26 cellular contexts compared by ENCODE assay signal in the genomic region with DNA sequence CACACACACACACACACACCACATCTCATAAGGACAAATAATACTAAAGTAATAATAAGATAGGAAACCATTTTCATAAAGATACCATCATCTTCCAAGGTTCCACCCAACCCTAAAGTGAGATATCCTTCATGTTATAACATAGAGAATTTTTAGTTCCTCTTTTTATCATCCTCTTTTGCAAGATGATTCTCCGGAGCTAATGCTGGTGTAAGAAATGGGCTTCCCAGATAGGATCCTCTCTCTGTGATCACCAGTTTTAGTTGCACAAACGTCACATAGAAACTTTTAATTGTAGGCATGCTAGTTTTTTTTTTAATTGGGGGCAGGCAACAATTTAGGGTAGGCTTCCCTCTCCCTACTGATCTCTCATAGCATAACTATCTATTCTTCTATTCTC. TPM values are rescaled to one million over a fixed set of nuclear protein-coding genes. Genes with fewer than 3 reads are reported as not detected.
DNase-seq lines count a peak whose midpoint lies in the region; ATAC-seq and TF ChIP-seq lines count a peak whose summit lies in the region.
"Had no signal": no experiment of that assay in that cellular context is flagged by ENCODE, and none has a peak within 500 bp of the region (broad histone marks: within the 10 kb centered on the region; RNA-seq: fewer than 3 reads in every experiment).

No MANE protein-coding gene starts in this region.

- TF ChIP-seq CTCF in body of pancreas (IDR thresholded peaks at IDR 0.05): no peak

- H3K36me3 Mint-ChIP-seq in activated CD4-positive, alpha-beta T cell treated with anti-CD3 and anti-CD28 coated beads, Interleukin-2, amount 10 ng/mL, durations not matched to agents 7 days and 5 days (ENCODE audit: low read depth): peaks cover 31% of the 10 kb centered on the region
- H3K36me3 Mint-ChIP-seq in activated CD4-positive, alpha-beta T cell treated with anti-CD3 and anti-CD28 coated beads, Interleukin-2, amount 10 ng/mL, durations not matched to agents 24 days and 14 days (ENCODE audit: low read depth): peaks cover 36% of the 10 kb centered on the region
- peaks cover 15 to 26% of the 10 kb centered on the region in 2 donors for H3K36me3 Mint-ChIP-seq in naive B cell
- H3K36me3 Mint-ChIP-seq: natural killer cell, WTC11 had no signal

- no peak for DNase-seq in activated CD4-positive, alpha-beta T cell treated with anti-CD3 and anti-CD28 coated beads, Interleukin-2, amount 10 ng/mL, durations not matched to agents 7 days and 5 days
- no peak for DNase-seq in activated CD4-positive, alpha-beta T cell treated with anti-CD3 and anti-CD28 coated beads, Interleukin-2, amount 10 ng/mL, durations not matched to agents 24 days and 14 days
- DNase-seq in KBM-7 (peak; percentile 44), SKM-1 (lab: John Stamatoyannopoulos, UW; ENCODE audit: unreplicated experiment) (peak; percentile 75), naive B cell (no peak), body of pancreas (no peak)
- DNase-seq: activated effector memory CD4-positive, alpha-beta T cell treated with anti-CD3 and anti-CD28 coated beads, Interleukin-2, amount 50 U/mL, for 16 hours; amygdala; central memory CD4-positive, alpha-beta T cell; dorsolateral prefrontal cortex; foreskin melanocyte; HCEC 1CT; hypothalamus; natural killer cell; NCI-H1092; NCI-H2029 treated with DMSO at 0.1 percent for 48 hours; NCI-H446; NK-92 treated with Interleukin-12 subunit alpha and Interleukin-12 subunit beta, amount 100 ng/mL, for 24 hours had no signal

- POLR2A ChIA-PET in activated CD4-positive, alpha-beta T cell treated with anti-CD3 and anti-CD28 coated beads, Interleukin-2, amount 10 ng/mL, durations not matched to agents 7 days and 5 days (lab: Charles Lee): no interaction called here

- H3K9me3 ChIP-seq in body of pancreas: no peaks in the 10 kb centered on the region

- no peaks in the 10 kb centered on the region for H3K9me3 Mint-ChIP-seq in activated CD4-positive, alpha-beta T cell treated with anti-CD3 and anti-CD28 coated beads, Interleukin-2, amount 10 ng/mL, durations not matched to agents 7 days and 5 days
- H3K9me3 Mint-ChIP-seq in activated CD4-positive, alpha-beta T cell treated with anti-CD3 and anti-CD28 coated beads, Interleukin-2, amount 10 ng/mL, durations not matched to agents 24 days and 14 days: no peaks in the 10 kb centered on the region
- H3K9me3 Mint-ChIP-seq in naive B cell: peaks cover 0 to 4% (median 0%) of the 10 kb centered on the region in 7 donors
- H3K9me3 Mint-ChIP-seq: natural killer cell, WTC11 had no signal

- no peak overlapping the region for H3K4me3 Mint-ChIP-seq in activated CD4-positive, alpha-beta T cell treated with anti-CD3 and anti-CD28 coated beads, Interleukin-2, amount 10 ng/mL, durations not matched to agents 7 days and 5 days
- H3K4me3 Mint-ChIP-seq in activated CD4-positive, alpha-beta T cell treated with anti-CD3 and anti-CD28 coated beads, Interleukin-2, amount 10 ng/mL, durations not matched to agents 24 days and 14 days: no peak overlapping the region
- no peak overlapping the region for H3K4me3 Mint-ChIP-seq in naive B cell
- H3K4me3 Mint-ChIP-seq: IgD-negative memory B cell, natural killer cell, WTC11 had no signal

- in situ Hi-C loops in KBM-7 (cut with MboI; ENCODE audit: low pct_unique_long_range_greater_than_20kb, low sequenced_read_pairs): no loop called here

- CTCF ChIA-PET in activated CD4-positive, alpha-beta T cell treated with anti-CD3 and anti-CD28 coated beads, Interleukin-2, amount 10 ng/mL, durations not matched to agents 7 days and 5 days (lab: Charles Lee): interaction anchor here (1.0 kb wide), 1 partner anchor 10 kb away, joined by 3 read pairs; no protein-coding TSS in a partner anchor

- H3K36me3 ChIP-seq in body of pancreas (replicated peaks in 1 of 2; ENCODE audit: insufficient read depth in 1 of 2, low read depth in 2 of 2): no peaks in the 10 kb centered on the region

- no peaks in the 10 kb centered on the region for H3K27me3 Mint-ChIP-seq in activated CD4-positive, alpha-beta T cell treated with anti-CD3 and anti-CD28 coated beads, Interleukin-2, amount 10 ng/mL, durations not matched to agents 7 days and 5 days
- H3K27me3 Mint-ChIP-seq in activated CD4-positive, alpha-beta T cell treated with anti-CD3 and anti-CD28 coated beads, Interleukin-2, amount 10 ng/mL, durations not matched to agents 24 days and 14 days: no peaks in the 10 kb centered on the region
- H3K27me3 Mint-ChIP-seq in naive B cell: no peaks in the 10 kb centered on the region
- H3K27me3 Mint-ChIP-seq: IgD-negative memory B cell had no signal

- intact Hi-C loops in activated CD4-positive, alpha-beta T cell treated with anti-CD3 and anti-CD28 coated beads, Interleukin-2, amount 10 ng/mL, durations not matched to agents 24 days and 14 days (cut with micrococcal nuclease): no loop called here
- intact Hi-C loops in body of pancreas (cut with DNase I): no loop called here

- H3K27ac ChIP-seq in body of pancreas: no peak overlapping the region
- H3K27ac ChIP-seq: C4-2B, dorsolateral prefrontal cortex had no signal

- H3K4me1 Mint-ChIP-seq in activated CD4-positive, alpha-beta T cell treated with anti-CD3 and anti-CD28 coated beads, Interleukin-2, amount 10 ng/mL, durations not matched to agents 7 days and 5 days: peaks cover 21% of the 10 kb centered on the region
- peaks cover 22% of the 10 kb centered on the region for H3K4me1 Mint-ChIP-seq in activated CD4-positive, alpha-beta T cell treated with anti-CD3 and anti-CD28 coated beads, Interleukin-2, amount 10 ng/mL, durations not matched to agents 24 days and 14 days
- peaks cover 29 to 38% (median 34%) of the 10 kb centered on the region in 3 donors for H3K4me1 Mint-ChIP-seq in naive B cell
- H3K4me1 Mint-ChIP-seq: WTC11 had no signal

- peak overlapping the region; percentile 60 for H3K27ac Mint-ChIP-seq in activated CD4-positive, alpha-beta T cell treated with anti-CD3 and anti-CD28 coated beads, Interleukin-2, amount 10 ng/mL, durations not matched to agents 7 days and 5 days
- H3K27ac Mint-ChIP-seq in activated CD4-positive, alpha-beta T cell treated with anti-CD3 and anti-CD28 coated beads, Interleukin-2, amount 10 ng/mL, durations not matched to agents 24 days and 14 days: no peak overlapping the region
- no peak overlapping the region for H3K27ac Mint-ChIP-seq in naive B cell
- H3K27ac Mint-ChIP-seq: natural killer cell, progenitor cell of endocrine pancreas, WTC11 had no signal

- 54 to 69% methylated on average over 2 of the region's 2 CpGs for WGBS in body of pancreas, 2 donors

- no peaks in the 10 kb centered on the region for H3K27me3 ChIP-seq in body of pancreas
- H3K27me3 ChIP-seq: dorsolateral prefrontal cortex had no signal

- peak; percentile 56 to 62 for ATAC-seq in naive B cell (ENCODE audit: low read depth in 2 of 2)
- ATAC-seq in body of pancreas: no peak
- no peak for ATAC-seq in HG03139 (IDR thresholded peaks at IDR 0.05; ENCODE audit: unreplicated experiment)
- ATAC-seq in GM21367 (IDR thresholded peaks at IDR 0.05; ENCODE audit: unreplicated experiment): no peak
- ATAC-seq: WTC11 had no signal

- TF ChIP-seq POLR2A in body of pancreas (IDR thresholded peaks at IDR 0.05): no peak

- no peak overlapping the region for H3K4me3 ChIP-seq in body of pancreas
- H3K4me3 ChIP-seq: dorsolateral prefrontal cortex had no signal

- H3K4me1 ChIP-seq in body of pancreas: no peaks in the 10 kb centered on the region

RNA-seq across cellular contexts. Expression of a gene that starts 49.6 kb away (rescaled TPM):
- total RNA-seq in activated CD4-positive, alpha-beta T cell treated with anti-CD3 and anti-CD28 coated beads, Interleukin-2, amount 10 ng/mL, durations not matched to agents 7 days and 5 days: 10 to 100 TPM; 94.9 to 97.8 TPM
- 37.8 and 42.2 TPM in 2 replicates for total RNA-seq in activated CD4-positive, alpha-beta T cell treated with anti-CD3 and anti-CD28 coated beads, Interleukin-2, amount 10 ng/mL, durations not matched to agents 24 days and 14 days
- 100 to 1,000 TPM in 4 of 6 donors, 10 to 100 TPM in 2; 45.1 to 164 (median 107) TPM for polyA plus RNA-seq in naive B cell (ENCODE audit: low read depth in 6 of 6)
- total RNA-seq in body of pancreas: 1 to 10 TPM; 4.2 to 6.6 TPM
- total RNA-seq: A172, epithelial cell of proximal tubule had no signal

Comparison
In these comparisons a context has a peak if more than half of its experiments do, and no peak if none do; other contexts are left out.
1. DNase-seq: peak in KBM-7 (single experiment) and SKM-1 (single experiment); none in activated CD4-positive, alpha-beta T cell treated with anti-CD3 and anti-CD28 coated beads, Interleukin-2, amount 10 ng/mL, durations not matched to agents 7 days and 5 days (single experiment), activated CD4-positive, alpha-beta T cell treated with anti-CD3 and anti-CD28 coated beads, Interleukin-2, amount 10 ng/mL, durations not matched to agents 24 days and 14 days (single experiment), naive B cell (single experiment) and body of pancreas (0 of 4).
2. ATAC-seq: peak in naive B cell (2 of 2); none in body of pancreas (single experiment), HG03139 (single experiment) and GM21367 (single experiment).